8 cellular contexts compared by ENCODE assay signal in genomic region chr3:38960953-38961622, GRCh38.
DNase-seq lines count a peak whose midpoint lies in the region; ATAC-seq and TF ChIP-seq lines count a peak whose summit lies in the region.

No MANE protein-coding gene starts in this region.

- no peak overlapping the region for H3K4me2 ChIP-seq in GM23248 (ENCODE audit: unreplicated experiment)

- H3K4me3 ChIP-seq in GM23248, result no peak overlapping the region
- H3K4me3 ChIP-seq in retinal pigment epithelial cell (ENCODE audit: low read length), result no peak overlapping the region

- 5 to 10% methylated on average over 5 of the region's 5 CpGs for WGBS in GM23248 (ENCODE audit: low coverage in 1 of 2, low lambda C conversion rate in 2 of 2, missing lambda C conversion rate in 2 of 2), 2 experiments

- no peaks in the 10 kb centered on the region for H3K4me1 ChIP-seq in GM23248 (ENCODE audit: insufficient read depth)

- TF ChIP-seq POLR2A in GM18505 (IDR thresholded peaks at IDR 0.05; ENCODE audit: borderline replicate concordance, extremely low read depth, insufficient read depth, insufficient read length), result no peak

- no peaks in the 10 kb centered on the region for H3K9me2 ChIP-seq in GM23248 (ENCODE audit: insufficient read depth)

- H3K9ac ChIP-seq in GM23248, result no peak overlapping the region

- POLR2A ChIA-PET in activated CD8-positive, alpha-beta T cell treated with anti-CD3 and anti-CD28 coated beads for 36 hours (lab: Charles Lee), result no interaction called here

- no peaks in the 10 kb centered on the region for H3K79me2 ChIP-seq in GM23248 (ENCODE audit: insufficient read depth)

- peak overlapping the region; percentile 61 for H2AFZ ChIP-seq in GM23248

- DNase-seq in Caki2 (ENCODE audit: low read depth) (peak; percentile 5), GM23248 (peak; percentile 61), NCI-H446 treated with DMSO at 0.1 percent for 48 hours (lab: John Stamatoyannopoulos, UW) (peak; percentile 2), head of caudate nucleus (peak in 39 of 42 donors; percentile 13 to 81 (median 43)), retinal pigment epithelial cell (ENCODE audit: low read depth) (no peak), epidermal melanocyte (ENCODE audit: insufficient read length, low spot score) (no peak)
- peak; percentile 51 for DNase-seq in activated CD8-positive, alpha-beta T cell treated with anti-CD3 and anti-CD28 coated beads for 36 hours

- peak; percentile 61 for ATAC-seq in activated CD8-positive, alpha-beta T cell treated with anti-CD3 and anti-CD28 coated beads for 36 hours
- no peak for ATAC-seq in GM18505 (IDR thresholded peaks at IDR 0.05; ENCODE audit: unreplicated experiment)

- peaks cover 6% of the 10 kb centered on the region for H3K4me1 Mint-ChIP-seq in activated CD8-positive, alpha-beta T cell treated with anti-CD3 and anti-CD28 coated beads for 36 hours (ENCODE audit: low read depth)

- no peaks in the 10 kb centered on the region for H3F3A ChIP-seq in GM23248 (ENCODE audit: insufficient read depth)

- intact Hi-C loops in activated CD8-positive, alpha-beta T cell treated with anti-CD3 and anti-CD28 coated beads for 36 hours (cut with micrococcal nuclease), result no loop called here
- intact Hi-C loops in head of caudate nucleus (cut with DNase I), result no loop called here

- H4K20me1 ChIP-seq in GM23248 (ENCODE audit: insufficient read depth), result no peaks in the 10 kb centered on the region

- H3K36me3 ChIP-seq in GM23248 (ENCODE audit: low read depth), result no peaks in the 10 kb centered on the region

- CTCF ChIA-PET in activated CD8-positive, alpha-beta T cell treated with anti-CD3 and anti-CD28 coated beads for 36 hours (lab: Charles Lee), result interaction anchor here (0.8 to 1.7 kb wide), 13 partner anchors 10 to 274 kb away, joined by 3 to 7 read pairs (median 4); no protein-coding TSS in a partner anchor

- H3K27ac ChIP-seq in GM23248, result no peak overlapping the region

- TF ChIP-seq CTCF in activated CD8-positive, alpha-beta T cell treated with anti-CD3 and anti-CD28 coated beads for 36 hours (IDR thresholded peaks at IDR 0.05), result peak; percentile 64
- peak; percentile 81 for TF ChIP-seq CTCF in retinal pigment epithelial cell (conservative IDR thresholded peaks at IDR 0.05; ENCODE audit: low read depth, low read length)

- peak overlapping the region; percentile 40 for H3K27ac Mint-ChIP-seq in activated CD8-positive, alpha-beta T cell treated with anti-CD3 and anti-CD28 coated beads for 36 hours

- H3K4me3 Mint-ChIP-seq in activated CD8-positive, alpha-beta T cell treated with anti-CD3 and anti-CD28 coated beads for 36 hours, result no peak overlapping the region

- H3K36me3 Mint-ChIP-seq in activated CD8-positive, alpha-beta T cell treated with anti-CD3 and anti-CD28 coated beads for 36 hours (ENCODE audit: low read depth), result no peaks in the 10 kb centered on the region

- H3K9me3 Mint-ChIP-seq in activated CD8-positive, alpha-beta T cell treated with anti-CD3 and anti-CD28 coated beads for 36 hours, result no peaks in the 10 kb centered on the region

- in situ Hi-C loops in Caki2 (cut with HindIII; ENCODE audit: low pct_unique_long_range_greater_than_20kb, low sequenced_read_pairs), result no loop called here
- in situ Hi-C loops in GM23248 (cut with MboI), result no loop called here

- H3K27me3 Mint-ChIP-seq in activated CD8-positive, alpha-beta T cell treated with anti-CD3 and anti-CD28 coated beads for 36 hours, result peaks cover 2% of the 10 kb centered on the region

- no peaks in the 10 kb centered on the region; the same call in 1 of the 2 replicates for H3K27me3 ChIP-seq in GM23248 (replicated peaks; ENCODE audit: insufficient read depth)

- no peaks in the 10 kb centered on the region for H3K9me3 ChIP-seq in GM23248 (ENCODE audit: low read depth)

Comparison
In these comparisons a context has a peak if more than half of its experiments do, and no peak if none do; other contexts are left out.
1. DNase-seq: peak in Caki2 (single experiment), GM23248 (single experiment), NCI-H446 treated with DMSO at 0.1 percent for 48 hours (single experiment), activated CD8-positive, alpha-beta T cell treated with anti-CD3 and anti-CD28 coated beads for 36 hours (single experiment) and head of caudate nucleus (39 of 42); none in retinal pigment epithelial cell (single experiment) and epidermal melanocyte (single experiment).